ENCODE assay signal across 1 cellular context in the genomic region with DNA sequence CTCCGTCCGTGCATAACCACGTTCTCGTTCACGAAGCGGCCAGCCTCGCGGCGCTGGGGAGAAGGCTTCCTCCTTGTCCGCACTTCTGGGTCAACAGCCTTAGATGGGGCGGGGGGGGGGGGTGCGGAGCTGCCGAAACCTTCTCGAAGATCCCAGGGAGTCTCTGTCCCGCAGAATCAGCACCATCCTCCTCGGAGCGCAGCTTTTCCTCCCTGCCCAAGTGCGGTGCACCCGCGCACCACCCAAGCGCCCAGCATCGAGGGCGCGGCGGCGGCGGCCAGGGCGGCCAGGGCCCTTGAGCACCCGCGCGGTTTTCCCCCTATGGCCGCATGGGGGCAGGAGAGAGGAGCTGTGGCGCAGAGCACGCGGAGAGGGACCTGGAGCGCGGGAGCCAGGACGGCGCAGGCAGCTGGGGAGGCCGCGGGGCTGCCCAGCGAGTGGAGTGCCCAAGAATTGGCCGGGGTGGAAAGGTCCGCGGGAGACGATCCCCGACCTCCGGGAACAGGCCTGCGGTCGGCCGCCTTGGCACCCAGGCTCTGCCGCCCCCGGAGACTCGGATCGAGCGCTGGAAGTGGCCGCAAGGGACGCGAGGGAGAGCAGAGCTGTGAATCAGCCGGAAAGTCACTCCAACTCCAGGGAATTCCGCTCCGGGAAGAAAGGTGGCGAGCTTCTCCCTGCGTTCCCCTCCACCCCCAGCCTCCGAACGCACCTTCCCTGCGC.
TF ChIP-seq lines count a peak whose summit lies in the region.

No MANE protein-coding gene starts in this region.

TF ChIP-seq in HEK293, 187 proteins besides CTCF, POLR2A, EP300 and RAD21 (continued from another document and continues in another):
- TF ChIP-seq, protein P1, sequence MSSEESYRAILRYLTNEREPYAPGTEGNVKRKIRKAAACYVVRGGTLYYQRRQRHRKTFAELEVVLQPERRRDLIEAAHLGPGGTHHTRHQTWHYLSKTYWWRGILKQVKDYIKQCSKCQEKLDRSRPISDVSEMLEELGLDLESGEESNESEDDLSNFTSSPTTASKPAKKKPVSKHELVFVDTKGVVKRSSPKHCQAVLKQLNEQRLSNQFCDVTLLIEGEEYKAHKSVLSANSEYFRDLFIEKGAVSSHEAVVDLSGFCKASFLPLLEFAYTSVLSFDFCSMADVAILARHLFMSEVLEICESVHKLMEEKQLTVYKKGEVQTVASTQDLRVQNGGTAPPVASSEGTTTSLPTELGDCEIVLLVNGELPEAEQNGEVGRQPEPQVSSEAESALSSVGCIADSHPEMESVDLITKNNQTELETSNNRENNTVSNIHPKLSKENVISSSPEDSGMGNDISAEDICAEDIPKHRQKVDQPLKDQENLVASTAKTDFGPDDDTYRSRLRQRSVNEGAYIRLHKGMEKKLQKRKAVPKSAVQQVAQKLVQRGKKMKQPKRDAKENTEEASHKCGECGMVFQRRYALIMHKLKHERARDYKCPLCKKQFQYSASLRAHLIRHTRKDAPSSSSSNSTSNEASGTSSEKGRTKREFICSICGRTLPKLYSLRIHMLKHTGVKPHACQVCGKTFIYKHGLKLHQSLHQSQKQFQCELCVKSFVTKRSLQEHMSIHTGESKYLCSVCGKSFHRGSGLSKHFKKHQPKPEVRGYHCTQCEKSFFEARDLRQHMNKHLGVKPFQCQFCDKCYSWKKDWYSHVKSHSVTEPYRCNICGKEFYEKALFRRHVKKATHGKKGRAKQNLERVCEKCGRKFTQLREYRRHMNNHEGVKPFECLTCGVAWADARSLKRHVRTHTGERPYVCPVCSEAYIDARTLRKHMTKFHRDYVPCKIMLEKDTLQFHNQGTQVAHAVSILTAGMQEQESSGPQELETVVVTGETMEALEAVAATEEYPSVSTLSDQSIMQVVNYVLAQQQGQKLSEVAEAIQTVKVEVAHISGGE (tag by site-specific recombination; conservative IDR thresholded peaks at IDR 0.05; ENCODE audit: low read depth) = peak; percentile 53
- TF ChIP-seq TRIM28 (IDR thresholded peaks at IDR 0.05; ENCODE audit: borderline replicate concordance, low read length) = peak; percentile 46; the same call in 1 of the 2 replicates
- TF ChIP-seq KLF9 (tag by site-specific recombination; IDR thresholded peaks at IDR 0.05; ENCODE audit: low read depth) = no peak
- TF ChIP-seq, protein P2, sequence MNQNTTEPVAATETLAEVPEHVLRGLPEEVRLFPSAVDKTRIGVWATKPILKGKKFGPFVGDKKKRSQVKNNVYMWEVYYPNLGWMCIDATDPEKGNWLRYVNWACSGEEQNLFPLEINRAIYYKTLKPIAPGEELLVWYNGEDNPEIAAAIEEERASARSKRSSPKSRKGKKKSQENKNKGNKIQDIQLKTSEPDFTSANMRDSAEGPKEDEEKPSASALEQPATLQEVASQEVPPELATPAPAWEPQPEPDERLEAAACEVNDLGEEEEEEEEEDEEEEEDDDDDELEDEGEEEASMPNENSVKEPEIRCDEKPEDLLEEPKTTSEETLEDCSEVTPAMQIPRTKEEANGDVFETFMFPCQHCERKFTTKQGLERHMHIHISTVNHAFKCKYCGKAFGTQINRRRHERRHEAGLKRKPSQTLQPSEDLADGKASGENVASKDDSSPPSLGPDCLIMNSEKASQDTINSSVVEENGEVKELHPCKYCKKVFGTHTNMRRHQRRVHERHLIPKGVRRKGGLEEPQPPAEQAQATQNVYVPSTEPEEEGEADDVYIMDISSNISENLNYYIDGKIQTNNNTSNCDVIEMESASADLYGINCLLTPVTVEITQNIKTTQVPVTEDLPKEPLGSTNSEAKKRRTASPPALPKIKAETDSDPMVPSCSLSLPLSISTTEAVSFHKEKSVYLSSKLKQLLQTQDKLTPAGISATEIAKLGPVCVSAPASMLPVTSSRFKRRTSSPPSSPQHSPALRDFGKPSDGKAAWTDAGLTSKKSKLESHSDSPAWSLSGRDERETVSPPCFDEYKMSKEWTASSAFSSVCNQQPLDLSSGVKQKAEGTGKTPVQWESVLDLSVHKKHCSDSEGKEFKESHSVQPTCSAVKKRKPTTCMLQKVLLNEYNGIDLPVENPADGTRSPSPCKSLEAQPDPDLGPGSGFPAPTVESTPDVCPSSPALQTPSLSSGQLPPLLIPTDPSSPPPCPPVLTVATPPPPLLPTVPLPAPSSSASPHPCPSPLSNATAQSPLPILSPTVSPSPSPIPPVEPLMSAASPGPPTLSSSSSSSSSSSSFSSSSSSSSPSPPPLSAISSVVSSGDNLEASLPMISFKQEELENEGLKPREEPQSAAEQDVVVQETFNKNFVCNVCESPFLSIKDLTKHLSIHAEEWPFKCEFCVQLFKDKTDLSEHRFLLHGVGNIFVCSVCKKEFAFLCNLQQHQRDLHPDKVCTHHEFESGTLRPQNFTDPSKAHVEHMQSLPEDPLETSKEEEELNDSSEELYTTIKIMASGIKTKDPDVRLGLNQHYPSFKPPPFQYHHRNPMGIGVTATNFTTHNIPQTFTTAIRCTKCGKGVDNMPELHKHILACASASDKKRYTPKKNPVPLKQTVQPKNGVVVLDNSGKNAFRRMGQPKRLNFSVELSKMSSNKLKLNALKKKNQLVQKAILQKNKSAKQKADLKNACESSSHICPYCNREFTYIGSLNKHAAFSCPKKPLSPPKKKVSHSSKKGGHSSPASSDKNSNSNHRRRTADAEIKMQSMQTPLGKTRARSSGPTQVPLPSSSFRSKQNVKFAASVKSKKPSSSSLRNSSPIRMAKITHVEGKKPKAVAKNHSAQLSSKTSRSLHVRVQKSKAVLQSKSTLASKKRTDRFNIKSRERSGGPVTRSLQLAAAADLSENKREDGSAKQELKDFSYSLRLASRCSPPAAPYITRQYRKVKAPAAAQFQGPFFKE (tag by site-specific recombination; IDR thresholded peaks at IDR 0.05; ENCODE audit: borderline replicate concordance) = no peak
- no peak for TF ChIP-seq ZNF10 (tag by site-specific recombination; IDR thresholded peaks at IDR 0.05)
- peak; percentile 95 for TF ChIP-seq ZBTB17 (tag by site-specific recombination; IDR thresholded peaks at IDR 0.05)
- TF ChIP-seq, protein P3, sequence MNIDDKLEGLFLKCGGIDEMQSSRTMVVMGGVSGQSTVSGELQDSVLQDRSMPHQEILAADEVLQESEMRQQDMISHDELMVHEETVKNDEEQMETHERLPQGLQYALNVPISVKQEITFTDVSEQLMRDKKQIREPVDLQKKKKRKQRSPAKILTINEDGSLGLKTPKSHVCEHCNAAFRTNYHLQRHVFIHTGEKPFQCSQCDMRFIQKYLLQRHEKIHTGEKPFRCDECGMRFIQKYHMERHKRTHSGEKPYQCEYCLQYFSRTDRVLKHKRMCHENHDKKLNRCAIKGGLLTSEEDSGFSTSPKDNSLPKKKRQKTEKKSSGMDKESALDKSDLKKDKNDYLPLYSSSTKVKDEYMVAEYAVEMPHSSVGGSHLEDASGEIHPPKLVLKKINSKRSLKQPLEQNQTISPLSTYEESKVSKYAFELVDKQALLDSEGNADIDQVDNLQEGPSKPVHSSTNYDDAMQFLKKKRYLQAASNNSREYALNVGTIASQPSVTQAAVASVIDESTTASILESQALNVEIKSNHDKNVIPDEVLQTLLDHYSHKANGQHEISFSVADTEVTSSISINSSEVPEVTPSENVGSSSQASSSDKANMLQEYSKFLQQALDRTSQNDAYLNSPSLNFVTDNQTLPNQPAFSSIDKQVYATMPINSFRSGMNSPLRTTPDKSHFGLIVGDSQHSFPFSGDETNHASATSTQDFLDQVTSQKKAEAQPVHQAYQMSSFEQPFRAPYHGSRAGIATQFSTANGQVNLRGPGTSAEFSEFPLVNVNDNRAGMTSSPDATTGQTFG (tag by site-specific recombination; IDR thresholded peaks at IDR 0.05; ENCODE audit: borderline replicate concordance) = no peak
- TF ChIP-seq WT1 (tag by site-specific recombination; IDR thresholded peaks at IDR 0.05) = no peak; the same call in 1 of the 2 replicates
- TF ChIP-seq, protein P4, sequence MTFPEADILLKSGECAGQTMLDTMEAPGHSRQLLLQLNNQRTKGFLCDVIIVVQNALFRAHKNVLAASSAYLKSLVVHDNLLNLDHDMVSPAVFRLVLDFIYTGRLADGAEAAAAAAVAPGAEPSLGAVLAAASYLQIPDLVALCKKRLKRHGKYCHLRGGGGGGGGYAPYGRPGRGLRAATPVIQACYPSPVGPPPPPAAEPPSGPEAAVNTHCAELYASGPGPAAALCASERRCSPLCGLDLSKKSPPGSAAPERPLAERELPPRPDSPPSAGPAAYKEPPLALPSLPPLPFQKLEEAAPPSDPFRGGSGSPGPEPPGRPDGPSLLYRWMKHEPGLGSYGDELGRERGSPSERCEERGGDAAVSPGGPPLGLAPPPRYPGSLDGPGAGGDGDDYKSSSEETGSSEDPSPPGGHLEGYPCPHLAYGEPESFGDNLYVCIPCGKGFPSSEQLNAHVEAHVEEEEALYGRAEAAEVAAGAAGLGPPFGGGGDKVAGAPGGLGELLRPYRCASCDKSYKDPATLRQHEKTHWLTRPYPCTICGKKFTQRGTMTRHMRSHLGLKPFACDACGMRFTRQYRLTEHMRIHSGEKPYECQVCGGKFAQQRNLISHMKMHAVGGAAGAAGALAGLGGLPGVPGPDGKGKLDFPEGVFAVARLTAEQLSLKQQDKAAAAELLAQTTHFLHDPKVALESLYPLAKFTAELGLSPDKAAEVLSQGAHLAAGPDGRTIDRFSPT (tag by site-specific recombination; IDR thresholded peaks at IDR 0.05) = peak; percentile 77
- no peak; the same call in 1 of the 2 replicates for TF ChIP-seq ZNF223 (tag by site-specific recombination; IDR thresholded peaks at IDR 0.05)
- TF ChIP-seq ZBTB48 (tag by site-specific recombination; IDR thresholded peaks at IDR 0.05) = peak; percentile 96
- TF ChIP-seq ZNF514 (tag by site-specific recombination; IDR thresholded peaks at IDR 0.05) = no peak
- TF ChIP-seq ZNF155 (tag by site-specific recombination; IDR thresholded peaks at IDR 0.05) = no peak
- TF ChIP-seq ZNF76 (tag by site-specific recombination; IDR thresholded peaks at IDR 0.05; ENCODE audit: borderline replicate concordance, low read depth) = peak; percentile 64; the same call in 1 of the 2 replicates
- TF ChIP-seq ZNF621 (tag by site-specific recombination; IDR thresholded peaks at IDR 0.05) = no peak
- TF ChIP-seq, protein P5, sequence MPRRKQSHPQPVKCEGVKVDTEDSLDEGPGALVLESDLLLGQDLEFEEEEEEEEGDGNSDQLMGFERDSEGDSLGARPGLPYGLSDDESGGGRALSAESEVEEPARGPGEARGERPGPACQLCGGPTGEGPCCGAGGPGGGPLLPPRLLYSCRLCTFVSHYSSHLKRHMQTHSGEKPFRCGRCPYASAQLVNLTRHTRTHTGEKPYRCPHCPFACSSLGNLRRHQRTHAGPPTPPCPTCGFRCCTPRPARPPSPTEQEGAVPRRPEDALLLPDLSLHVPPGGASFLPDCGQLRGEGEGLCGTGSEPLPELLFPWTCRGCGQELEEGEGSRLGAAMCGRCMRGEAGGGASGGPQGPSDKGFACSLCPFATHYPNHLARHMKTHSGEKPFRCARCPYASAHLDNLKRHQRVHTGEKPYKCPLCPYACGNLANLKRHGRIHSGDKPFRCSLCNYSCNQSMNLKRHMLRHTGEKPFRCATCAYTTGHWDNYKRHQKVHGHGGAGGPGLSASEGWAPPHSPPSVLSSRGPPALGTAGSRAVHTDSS (tag by site-specific recombination; IDR thresholded peaks at IDR 0.05) = no peak
- TF ChIP-seq ZNF169 (tag by site-specific recombination; IDR thresholded peaks at IDR 0.05) = no peak
- no peak for TF ChIP-seq ZNF670 (tag by site-specific recombination; IDR thresholded peaks at IDR 0.05; ENCODE audit: low read depth)
- no peak for TF ChIP-seq ZNF132 (tag by site-specific recombination; IDR thresholded peaks at IDR 0.05; ENCODE audit: borderline replicate concordance)
- TF ChIP-seq ZNF600 (tag by site-specific recombination; IDR thresholded peaks at IDR 0.05) = peak; percentile 98
- TF ChIP-seq, protein P6, sequence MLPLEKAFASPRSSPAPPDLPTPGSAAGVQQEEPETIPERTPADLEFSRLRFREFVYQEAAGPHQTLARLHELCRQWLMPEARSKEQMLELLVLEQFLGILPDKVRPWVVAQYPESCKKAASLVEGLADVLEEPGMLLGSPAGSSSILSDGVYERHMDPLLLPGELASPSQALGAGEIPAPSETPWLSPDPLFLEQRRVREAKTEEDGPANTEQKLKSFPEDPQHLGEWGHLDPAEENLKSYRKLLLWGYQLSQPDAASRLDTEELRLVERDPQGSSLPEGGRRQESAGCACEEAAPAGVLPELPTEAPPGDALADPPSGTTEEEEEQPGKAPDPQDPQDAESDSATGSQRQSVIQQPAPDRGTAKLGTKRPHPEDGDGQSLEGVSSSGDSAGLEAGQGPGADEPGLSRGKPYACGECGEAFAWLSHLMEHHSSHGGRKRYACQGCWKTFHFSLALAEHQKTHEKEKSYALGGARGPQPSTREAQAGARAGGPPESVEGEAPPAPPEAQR (tag by site-specific recombination; IDR thresholded peaks at IDR 0.05) = no peak
- no peak; the same call in 1 of the 2 replicates for TF ChIP-seq MEIS1 (CRISPR knock-in tag; IDR thresholded peaks at IDR 0.05; ENCODE audit: borderline replicate concordance)
- 0 out of 2 replicates have a peak, but pooled peaks have one; percentile 26 for TF ChIP-seq ZNF596 (tag by site-specific recombination; IDR thresholded peaks at IDR 0.05)
- no peak for TF ChIP-seq ZNF677 (tag by site-specific recombination; IDR thresholded peaks at IDR 0.05)
- TF ChIP-seq ZNF530 (tag by site-specific recombination; IDR thresholded peaks at IDR 0.05; ENCODE audit: low read depth) = no peak
- TF ChIP-seq, protein P7, sequence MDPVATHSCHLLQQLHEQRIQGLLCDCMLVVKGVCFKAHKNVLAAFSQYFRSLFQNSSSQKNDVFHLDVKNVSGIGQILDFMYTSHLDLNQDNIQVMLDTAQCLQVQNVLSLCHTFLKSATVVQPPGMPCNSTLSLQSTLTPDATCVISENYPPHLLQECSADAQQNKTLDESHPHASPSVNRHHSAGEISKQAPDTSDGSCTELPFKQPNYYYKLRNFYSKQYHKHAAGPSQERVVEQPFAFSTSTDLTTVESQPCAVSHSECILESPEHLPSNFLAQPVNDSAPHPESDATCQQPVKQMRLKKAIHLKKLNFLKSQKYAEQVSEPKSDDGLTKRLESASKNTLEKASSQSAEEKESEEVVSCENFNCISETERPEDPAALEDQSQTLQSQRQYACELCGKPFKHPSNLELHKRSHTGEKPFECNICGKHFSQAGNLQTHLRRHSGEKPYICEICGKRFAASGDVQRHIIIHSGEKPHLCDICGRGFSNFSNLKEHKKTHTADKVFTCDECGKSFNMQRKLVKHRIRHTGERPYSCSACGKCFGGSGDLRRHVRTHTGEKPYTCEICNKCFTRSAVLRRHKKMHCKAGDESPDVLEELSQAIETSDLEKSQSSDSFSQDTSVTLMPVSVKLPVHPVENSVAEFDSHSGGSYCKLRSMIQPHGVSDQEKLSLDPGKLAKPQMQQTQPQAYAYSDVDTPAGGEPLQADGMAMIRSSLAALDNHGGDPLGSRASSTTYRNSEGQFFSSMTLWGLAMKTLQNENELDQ (tag by site-specific recombination; IDR thresholded peaks at IDR 0.05; ENCODE audit: low read depth) = no peak
- TF ChIP-seq ZNF791 (tag by site-specific recombination; IDR thresholded peaks at IDR 0.05) = no peak
- TF ChIP-seq SP2 (tag by site-specific recombination; IDR thresholded peaks at IDR 0.05) = no peak
- no peak for TF ChIP-seq ZNF555 (tag by site-specific recombination; conservative IDR thresholded peaks at IDR 0.05)
- TF ChIP-seq ZNF239 (tag by site-specific recombination; IDR thresholded peaks at IDR 0.05) = peak; percentile 73; the same call in 1 of the 2 replicates
- no peak for TF ChIP-seq BCL11B (tag by site-specific recombination; IDR thresholded peaks at IDR 0.05; ENCODE audit: low read depth)
- TF ChIP-seq OSR2 (tag by site-specific recombination; IDR thresholded peaks at IDR 0.05) = no peak
- TF ChIP-seq SP7 (tag by site-specific recombination; IDR thresholded peaks at IDR 0.05) = peak; percentile 91
